In genomic region chrX:136823175-136823574, GRCh38 we compare ENCODE assay signal across 1 cellular context.
TF ChIP-seq lines count a peak whose summit lies in the region.

No MANE protein-coding gene starts in this region.

TF ChIP-seq in HepG2, 621 proteins besides CTCF, POLR2A, EP300 and RAD21 (continued from another document):
- TF ChIP-seq ZNF142 (CRISPR knock-in tag; IDR thresholded peaks at IDR 0.05): no peak
- no peak for TF ChIP-seq KMT2A (CRISPR knock-in tag; IDR thresholded peaks at IDR 0.05)
- no peak for TF ChIP-seq GLI4 (CRISPR knock-in tag; IDR thresholded peaks at IDR 0.05; ENCODE audit: borderline replicate concordance)
- TF ChIP-seq ZNF546 (CRISPR knock-in tag; conservative IDR thresholded peaks at IDR 0.05): no peak
- TF ChIP-seq SAFB2 (CRISPR knock-in tag; IDR thresholded peaks at IDR 0.05; ENCODE audit: borderline replicate concordance, low read depth): no peak
- TF ChIP-seq, protein P1, sequence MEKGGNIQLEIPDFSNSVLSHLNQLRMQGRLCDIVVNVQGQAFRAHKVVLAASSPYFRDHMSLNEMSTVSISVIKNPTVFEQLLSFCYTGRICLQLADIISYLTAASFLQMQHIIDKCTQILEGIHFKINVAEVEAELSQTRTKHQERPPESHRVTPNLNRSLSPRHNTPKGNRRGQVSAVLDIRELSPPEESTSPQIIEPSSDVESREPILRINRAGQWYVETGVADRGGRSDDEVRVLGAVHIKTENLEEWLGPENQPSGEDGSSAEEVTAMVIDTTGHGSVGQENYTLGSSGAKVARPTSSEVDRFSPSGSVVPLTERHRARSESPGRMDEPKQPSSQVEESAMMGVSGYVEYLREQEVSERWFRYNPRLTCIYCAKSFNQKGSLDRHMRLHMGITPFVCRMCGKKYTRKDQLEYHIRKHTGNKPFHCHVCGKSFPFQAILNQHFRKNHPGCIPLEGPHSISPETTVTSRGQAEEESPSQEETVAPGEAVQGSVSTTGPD (CRISPR knock-in tag; IDR thresholded peaks at IDR 0.05): no peak
- TF ChIP-seq HNRNPLL (IDR thresholded peaks at IDR 0.05; ENCODE audit: low read depth, low read length, poor library complexity, severe bottlenecking): no peak
- no peak for TF ChIP-seq SETDB1 (CRISPR knock-in tag; IDR thresholded peaks at IDR 0.05; ENCODE audit: borderline replicate concordance)
- TF ChIP-seq ZNF670 (CRISPR knock-in tag; IDR thresholded peaks at IDR 0.05; ENCODE audit: borderline replicate concordance): no peak
- TF ChIP-seq MAFK (conservative IDR thresholded peaks at IDR 0.05 in 1 of 2, IDR thresholded peaks at IDR 0.05 in 1 of 2; ENCODE audit: low read length in 2 of 2): no peak
- TF ChIP-seq ZNF737 (CRISPR knock-in tag; IDR thresholded peaks at IDR 0.05; ENCODE audit: borderline replicate concordance): no peak
- TF ChIP-seq FOSL2 (CRISPR knock-in tag; IDR thresholded peaks at IDR 0.05): no peak
- no peak for TF ChIP-seq ELF3 (CRISPR knock-in tag; IDR thresholded peaks at IDR 0.05)
- no peak for TF ChIP-seq ZNF441 (CRISPR knock-in tag; IDR thresholded peaks at IDR 0.05; ENCODE audit: borderline replicate concordance)
- TF ChIP-seq SIN3B (IDR thresholded peaks at IDR 0.05; ENCODE audit: low read length): no peak
- TF ChIP-seq HNRNPL (IDR thresholded peaks at IDR 0.05; ENCODE audit: low read depth, low read length): no peak
